ENCODE assay signal across 8 cellular contexts in genomic region chr2:15561574-15562344, GRCh38. TPM values are rescaled to one million over a fixed set of nuclear protein-coding genes. Genes with fewer than 3 reads are reported as not detected.
A peak's percentile ranks its signal among the peaks of the same experiment; 100 is the strongest.
DNase-seq lines count a peak whose midpoint lies in the region; ATAC-seq, FAIRE-seq and TF ChIP-seq lines count a peak whose summit lies in the region.

No MANE protein-coding gene starts in this region.

- H3K36me3 Mint-ChIP-seq in neural progenitor cell: no peaks in the 10 kb centered on the region

- H3K4me1 Mint-ChIP-seq in neural progenitor cell: peaks cover 32% of the 10 kb centered on the region

- TF ChIP-seq EP300 in A549 (IDR thresholded peaks at IDR 0.05): no peak

- DNase-seq in A549 (ENCODE audit: low read depth in 1 of 2, low spot score in 1 of 2): peak; percentile 25 to 30
- DNase-seq in NCI-H526 (lab: John Stamatoyannopoulos, UW): peak; percentile 100
- DNase-seq in activated T-cell treated with anti-CD3 and anti-CD28 coated beads, Interleukin-2, amount 50 U/mL, for 48 hours: peak; percentile 37 to 46
- DNase-seq in foreskin fibroblast: peak in 1 of 2 donors; percentile 48
- DNase-seq in neural progenitor cell (ENCODE audit: low spot score): peak; percentile 47
- DNase-seq in aorta: no peak

- CTCF ChIA-PET in A549 (lab: Yijun Ruan, JAX): interaction anchor here (1.2 to 5.8 kb wide), 4 partner anchors 10 to 27 kb away, joined by 3 to 43 read pairs (median 16); no protein-coding TSS in a partner anchor

- peaks cover 34% of the 10 kb centered on the region for H3K79me2 ChIP-seq in neural progenitor cell (ENCODE audit: low read depth)

- H3K36me3 ChIP-seq in neural progenitor cell: no peaks in the 10 kb centered on the region
- H3K36me3 ChIP-seq in aorta (ENCODE audit: control insufficient read depth in 1 of 2, insufficient read depth in 2 of 2, low read length in 1 of 2): no peaks in the 10 kb centered on the region

- H3K27ac Mint-ChIP-seq in neural progenitor cell: peak overlapping the region; percentile 99

- H3K4me3 ChIP-seq in A549 (peak overlapping the region; percentile 64), foreskin fibroblast (ENCODE audit: low read depth in 1 of 2, low read length in 2 of 2) (peak overlapping the region; percentile 81 to 96), neural progenitor cell (peak overlapping the region; percentile 72), aorta (ENCODE audit: low read length in 2 of 2) (peak overlapping the region; percentile 90 to 92)

- no peaks in the 10 kb centered on the region for H3K27me3 ChIP-seq in neural progenitor cell
- H3K27me3 ChIP-seq in aorta (ENCODE audit: control insufficient read depth in 1 of 2, insufficient read depth in 2 of 2, low read length in 1 of 2): no peaks in the 10 kb centered on the region

- intact Hi-C loops in aorta (cut with DNase I): no loop called here

- peaks cover 10% of the 10 kb centered on the region for H3K4me1 ChIP-seq in A549
- H3K4me1 ChIP-seq in neural progenitor cell: peaks cover 19% of the 10 kb centered on the region
- H3K4me1 ChIP-seq in aorta (ENCODE audit: control insufficient read depth in 1 of 2, insufficient read depth in 2 of 2, low read length in 2 of 2): no peaks in the 10 kb centered on the region

- H2AFZ ChIP-seq in neural progenitor cell (replicated peaks): peak overlapping the region; percentile 71

- H4K20me1 ChIP-seq in neural progenitor cell (ENCODE audit: low read depth): peaks cover 7% of the 10 kb centered on the region

- peaks cover 8% of the 10 kb centered on the region for H3F3A ChIP-seq in neural progenitor cell (ENCODE audit: low read depth)

- TF ChIP-seq CTCF in A549 (IDR thresholded peaks at IDR 0.05) (no peak), foreskin fibroblast (IDR thresholded peaks at IDR 0.05; ENCODE audit: low read depth, low read length) (no peak), neural progenitor cell (IDR thresholded peaks at IDR 0.05) (no peak)

- H3K4me3 Mint-ChIP-seq in neural progenitor cell: peak overlapping the region; percentile 100

- H3K27ac ChIP-seq in A549 (peak overlapping the region; percentile 76 to 81), neural progenitor cell (peak overlapping the region; percentile 73), aorta (ENCODE audit: low read depth in 1 of 2, low read length in 2 of 2) (peak overlapping the region in 1 of 2 donors; percentile 38)

- POLR2A ChIA-PET in A549 (lab: Yijun Ruan, JAX): interaction anchor here (0.6 to 1.3 kb wide), 3 partner anchors 13 to 30 kb away, joined by 3 to 4 read pairs (median 3); partner anchors contain the start of gene DDX1

- no peaks in the 10 kb centered on the region for H3K9me3 Mint-ChIP-seq in neural progenitor cell

- WGBS in A549 (ENCODE audit: missing lambda C conversion rate): 21% methylated on average over 13 of the region's 13 CpGs
- WGBS in aorta, 2 donors: 4% methylated on average over 13 of the region's 13 CpGs

- no peak for TF ChIP-seq POLR2A in A549 (IDR thresholded peaks at IDR 0.05; ENCODE audit: low read length)
- TF ChIP-seq POLR2A in GM18505 (IDR thresholded peaks at IDR 0.05; ENCODE audit: borderline replicate concordance, extremely low read depth, insufficient read depth, insufficient read length): no peak

- TF ChIP-seq RAD21 in A549 (conservative IDR thresholded peaks at IDR 0.05 in 1 of 2, IDR thresholded peaks at IDR 0.05 in 1 of 2): no peak

- H3K9me3 ChIP-seq in A549 (no peaks in the 10 kb centered on the region), neural progenitor cell (ENCODE audit: low read depth) (no peaks in the 10 kb centered on the region), aorta (ENCODE audit: control insufficient read depth, low read length) (no peaks in the 10 kb centered on the region)

- H3K4me2 ChIP-seq in A549 (peak overlapping the region; percentile 93), neural progenitor cell (peak overlapping the region; percentile 79)

- H3K27me3 Mint-ChIP-seq in neural progenitor cell (ENCODE audit: insufficient read depth, low read depth): peaks cover 9% of the 10 kb centered on the region

- no peak overlapping the region for H3K9ac ChIP-seq in neural progenitor cell

- peak; percentile 13 for FAIRE-seq in A549 (lab: Jason Lieb, UNC)

- peak; percentile 54 to 56 for ATAC-seq in A549
- ATAC-seq in GM18505 (IDR thresholded peaks at IDR 0.05; ENCODE audit: unreplicated experiment): peak; percentile 16
- ATAC-seq in HG02943 (IDR thresholded peaks at IDR 0.05; ENCODE audit: low read depth, unreplicated experiment): peak; percentile 20
- peak; percentile 78 for ATAC-seq in aorta (ENCODE audit: low FRiP score)

TF ChIP-seq in A549, 52 proteins besides CTCF, POLR2A, EP300 and RAD21:
- TF ChIP-seq HOXA7 (CRISPR knock-in tag; IDR thresholded peaks at IDR 0.05) (no peak), EHMT2 (IDR thresholded peaks at IDR 0.05; ENCODE audit: low read depth) (0 out of 2 replicates have a peak, but pooled peaks have one; percentile 23)

RNA-seq across cellular contexts. Expression of gene NBAS, which starts 0.6 kb away (rescaled TPM):
- 34.9 and 45.1 TPM in 2 replicates for polyA plus RNA-seq in A549 (2011; rRNA removed)
- polyA plus RNA-seq in A549 (2012; cell fraction: cytosol; rRNA removed): 9.7 and 11.2 TPM in 2 replicates
- polyA plus RNA-seq in A549 (2012; cell fraction: nucleus; rRNA removed): 30.2 and 38.0 TPM in 2 replicates
- polyA plus RNA-seq in A549 (2017; fragmentation: RNase III; extraction: RNeasy Plus Mini Kit Qiagen cat#74134 plus additional on column Dnase treatment): 15.9 to 16.7 TPM (median 16.6 TPM) in 3 replicates
- 95.3 and 103 TPM in 2 replicates for polyA minus RNA-seq in A549 (2011; rRNA and poly(A)+ RNA removed)
- total RNA-seq in neural progenitor cell (ENCODE audit: low replicate concordance): 58.0 and 60.2 TPM in 2 replicates
- total RNA-seq in aorta: 10 to 100 TPM; 37.0 to 46.0 TPM
- 10 to 100 TPM in 1 of 2 donors, 1 to 10 TPM in 1; 7.4 to 30.4 TPM for polyA plus RNA-seq in aorta

RNA-seq across cellular contexts. Expression of gene DDX1, which starts 29.9 kb away (rescaled TPM):
- 166 and 214 TPM in 2 replicates for polyA plus RNA-seq in A549 (2011; rRNA removed)
- 60.7 and 76.3 TPM in 2 replicates for polyA plus RNA-seq in A549 (2012; cell fraction: cytosol; rRNA removed)
- polyA plus RNA-seq in A549 (2012; cell fraction: nucleus; rRNA removed): 27.4 and 41.0 TPM in 2 replicates
- polyA plus RNA-seq in A549 (2017; fragmentation: RNase III; extraction: RNeasy Plus Mini Kit Qiagen cat#74134 plus additional on column Dnase treatment): 157 to 176 TPM (median 160 TPM) in 3 replicates
- polyA minus RNA-seq in A549 (2011; rRNA and poly(A)+ RNA removed): 34.0 and 36.3 TPM in 2 replicates
- 66.8 and 103 TPM in 2 replicates for total RNA-seq in neural progenitor cell (ENCODE audit: low replicate concordance)
- 10 to 100 TPM; 77.7 to 77.9 TPM for total RNA-seq in aorta
- 10 to 100 TPM; 73.6 to 82.6 TPM for polyA plus RNA-seq in aorta

Comparison
In these comparisons a context has a peak if more than half of its experiments do, and no peak if none do; other contexts are left out.
1. ATAC-seq: peak in every context shown above with its lines; median percentile 78 in aorta; 55 in A549; 20 in HG02943; 16 in GM18505.
2. DNase-seq: peak in A549 (2 of 2), NCI-H526 (2 of 2), activated T-cell treated with anti-CD3 and anti-CD28 coated beads, Interleukin-2, amount 50 U/mL, for 48 hours (2 of 2) and neural progenitor cell (single experiment); none in aorta (0 of 2).
3. Peak in every context shown above with its lines, with median percentiles within 50 percentile points of each other: H3K4me3 ChIP-seq.